ENCODE assay signal across 8 cellular contexts in the genomic region with DNA sequence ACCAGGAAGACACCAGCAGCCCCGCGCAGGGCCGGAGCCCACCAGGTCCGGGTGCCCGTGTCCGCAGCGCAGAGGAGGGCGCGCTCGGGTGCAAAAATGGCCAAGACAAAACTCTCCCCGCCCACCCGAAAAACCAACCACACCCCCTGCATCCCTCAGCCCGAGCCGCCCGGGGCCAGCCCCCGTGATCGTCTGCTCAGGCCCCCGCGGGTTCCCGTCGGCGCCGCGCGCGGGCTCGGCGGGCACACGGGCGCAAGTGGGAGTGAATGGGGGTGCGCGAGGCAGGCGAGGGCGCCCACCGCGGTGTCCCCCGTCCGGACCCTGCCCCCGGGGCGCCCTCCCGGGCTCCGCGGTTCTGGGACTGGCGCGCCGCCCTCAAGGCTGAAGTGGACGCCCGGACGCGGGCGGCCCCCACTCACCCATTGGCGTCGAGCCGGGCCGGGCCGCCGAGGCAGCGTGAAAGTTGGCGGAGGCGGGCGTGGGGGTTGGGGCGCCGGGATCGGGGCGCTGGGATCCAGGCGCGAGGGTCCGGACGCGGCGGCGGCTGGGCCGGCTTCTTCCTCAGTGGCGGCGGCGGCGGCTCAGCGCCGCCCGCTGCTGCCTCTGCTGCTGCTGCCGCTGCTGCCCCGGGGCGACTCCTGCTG. TPM values are rescaled to one million over a fixed set of nuclear protein-coding genes. Genes with fewer than 3 reads are reported as not detected.
DNase-seq lines count a peak whose midpoint lies in the region; ATAC-seq, FAIRE-seq and TF ChIP-seq lines count a peak whose summit lies in the region.

No MANE protein-coding gene starts in this region.

- TF ChIP-seq EP300 in A549 (IDR thresholded peaks at IDR 0.05), result no peak

- WGBS in A549 (ENCODE audit: missing lambda C conversion rate), result 0% methylated on average over 20 of the region's 83 CpGs

- peak overlapping the region; percentile 81 for H3K4me2 ChIP-seq in A549

- no peaks in the 10 kb centered on the region for H3K9me3 ChIP-seq in A549
- H3K9me3 ChIP-seq in Peyer's patch, result no peaks in the 10 kb centered on the region

- H3K27ac ChIP-seq in A549, result peak overlapping the region; percentile 86 to 99
- peak overlapping the region; percentile 72 to 86 (median 76) for H3K27ac ChIP-seq in Peyer's patch
- H3K27ac ChIP-seq in brain microvascular endothelial cell, result peak overlapping the region; percentile 55

- 0 out of 5 replicates have a peak, but pooled peaks of 1 of the 2 experiments have one; percentile 13 for TF ChIP-seq RAD21 in A549 (conservative IDR thresholded peaks at IDR 0.05 in 1 of 2, IDR thresholded peaks at IDR 0.05 in 1 of 2)

- FAIRE-seq in A549 (lab: Jason Lieb, UNC), result no peak

- peak; percentile 9 to 48 for DNase-seq in A549 (ENCODE audit: low read depth in 1 of 2, low spot score in 1 of 2)
- DNase-seq in Peyer's patch, result peak in 2 of 3 donors; percentile 50 to 51
- no peak for DNase-seq in brain microvascular endothelial cell
- peak; percentile 38 for DNase-seq in left kidney (ENCODE audit: low read depth, low spot score)
- peak; percentile 27 for DNase-seq in stimulated activated naive CD4-positive, alpha-beta T cell treated with Interleukin-2 at 50 U/mL for 16 hours (lab: John Stamatoyannopoulos, UW)
- no peak for DNase-seq in NCI-H1694 (lab: John Stamatoyannopoulos, UW)

- H3K4me1 ChIP-seq in A549 (peaks cover 39% of the 10 kb centered on the region), Peyer's patch (no peaks in the 10 kb centered on the region)

- peak in 1 of 2 experiments; percentile 39; a peak in 3 of 6 replicates for ATAC-seq in A549
- ATAC-seq in GM19328 (IDR thresholded peaks at IDR 0.05; ENCODE audit: unreplicated experiment), result peak; percentile 1
- ATAC-seq in HG02981 (IDR thresholded peaks at IDR 0.05; ENCODE audit: unreplicated experiment), result no peak

- in situ Hi-C loops in brain microvascular endothelial cell (cut with HindIII; ENCODE audit: low pct_ligation_motif_present, low sequenced_read_pairs), result loop anchor here (25.0 kb wide), 1 partner anchor 150 kb away; no protein-coding TSS in a partner anchor

- no peaks in the 10 kb centered on the region for H3K36me3 ChIP-seq in Peyer's patch
- H3K36me3 ChIP-seq in brain microvascular endothelial cell (replicated peaks), result no peaks in the 10 kb centered on the region

- TF ChIP-seq CTCF in A549 (IDR thresholded peaks at IDR 0.05), result no peak
- no peak for TF ChIP-seq CTCF in Peyer's patch (IDR thresholded peaks at IDR 0.05)
- no peak for TF ChIP-seq CTCF in brain microvascular endothelial cell (IDR thresholded peaks at IDR 0.05; ENCODE audit: low read depth, low read length, missing control alignments)

- no peak for TF ChIP-seq POLR2A in A549 (IDR thresholded peaks at IDR 0.05; ENCODE audit: low read length)
- no peak for TF ChIP-seq POLR2A in Peyer's patch (IDR thresholded peaks at IDR 0.05)

- CTCF ChIA-PET in A549 (lab: Yijun Ruan, JAX), result interaction anchor here (1.0 kb wide), 1 partner anchor 12 kb away, joined by 3 read pairs; no protein-coding TSS in a partner anchor

- POLR2A ChIA-PET in A549 (lab: Yijun Ruan, JAX), result interaction anchor here (0.6 kb wide), 1 partner anchor 1414 kb away, joined by 4 read pairs; no protein-coding TSS in a partner anchor

- H3K27me3 ChIP-seq in Peyer's patch (no peaks in the 10 kb centered on the region), brain microvascular endothelial cell (replicated peaks) (no peaks in the 10 kb centered on the region)

- H3K4me3 ChIP-seq in A549 (peak overlapping the region; percentile 99), Peyer's patch (peak overlapping the region; percentile 66 to 88 (median 78)), brain microvascular endothelial cell (ENCODE audit: low read depth, low read length) (peak overlapping the region; percentile 60)

TF ChIP-seq in A549, 52 proteins besides CTCF, POLR2A, EP300 and RAD21:
- TF ChIP-seq, protein P1, sequence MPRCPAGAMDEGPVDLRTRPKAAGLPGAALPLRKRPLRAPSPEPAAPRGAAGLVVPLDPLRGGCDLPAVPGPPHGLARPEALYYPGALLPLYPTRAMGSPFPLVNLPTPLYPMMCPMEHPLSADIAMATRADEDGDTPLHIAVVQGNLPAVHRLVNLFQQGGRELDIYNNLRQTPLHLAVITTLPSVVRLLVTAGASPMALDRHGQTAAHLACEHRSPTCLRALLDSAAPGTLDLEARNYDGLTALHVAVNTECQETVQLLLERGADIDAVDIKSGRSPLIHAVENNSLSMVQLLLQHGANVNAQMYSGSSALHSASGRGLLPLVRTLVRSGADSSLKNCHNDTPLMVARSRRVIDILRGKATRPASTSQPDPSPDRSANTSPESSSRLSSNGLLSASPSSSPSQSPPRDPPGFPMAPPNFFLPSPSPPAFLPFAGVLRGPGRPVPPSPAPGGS (IDR thresholded peaks at IDR 0.05), result no peak
- TF ChIP-seq, protein P2, sequence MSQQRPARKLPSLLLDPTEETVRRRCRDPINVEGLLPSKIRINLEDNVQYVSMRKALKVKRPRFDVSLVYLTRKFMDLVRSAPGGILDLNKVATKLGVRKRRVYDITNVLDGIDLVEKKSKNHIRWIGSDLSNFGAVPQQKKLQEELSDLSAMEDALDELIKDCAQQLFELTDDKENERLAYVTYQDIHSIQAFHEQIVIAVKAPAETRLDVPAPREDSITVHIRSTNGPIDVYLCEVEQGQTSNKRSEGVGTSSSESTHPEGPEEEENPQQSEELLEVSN (IDR thresholded peaks at IDR 0.05; ENCODE audit: borderline replicate concordance, low read depth), result no peak
- TF ChIP-seq ZFP36 (IDR thresholded peaks at IDR 0.05; ENCODE audit: borderline replicate concordance, partially characterized antibody), result no peak
- TF ChIP-seq ZC3H11A (IDR thresholded peaks at IDR 0.05), result no peak
- no peak for TF ChIP-seq NFE2L2 (conservative IDR thresholded peaks at IDR 0.05; ENCODE audit: low read length)
- TF ChIP-seq RFX5 (IDR thresholded peaks at IDR 0.05), result no peak
- TF ChIP-seq RNF2 (IDR thresholded peaks at IDR 0.05; ENCODE audit: borderline replicate concordance, low read depth), result no peak
- no peak for TF ChIP-seq EHMT2 (IDR thresholded peaks at IDR 0.05; ENCODE audit: low read depth)
- TF ChIP-seq, protein P3, sequence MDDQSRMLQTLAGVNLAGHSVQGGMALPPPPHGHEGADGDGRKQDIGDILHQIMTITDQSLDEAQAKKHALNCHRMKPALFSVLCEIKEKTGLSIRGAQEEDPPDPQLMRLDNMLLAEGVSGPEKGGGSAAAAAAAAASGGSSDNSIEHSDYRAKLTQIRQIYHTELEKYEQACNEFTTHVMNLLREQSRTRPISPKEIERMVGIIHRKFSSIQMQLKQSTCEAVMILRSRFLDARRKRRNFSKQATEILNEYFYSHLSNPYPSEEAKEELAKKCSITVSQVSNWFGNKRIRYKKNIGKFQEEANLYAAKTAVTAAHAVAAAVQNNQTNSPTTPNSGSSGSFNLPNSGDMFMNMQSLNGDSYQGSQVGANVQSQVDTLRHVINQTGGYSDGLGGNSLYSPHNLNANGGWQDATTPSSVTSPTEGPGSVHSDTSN (IDR thresholded peaks at IDR 0.05), result no peak
- TF ChIP-seq ESRRA (IDR thresholded peaks at IDR 0.05; ENCODE audit: borderline replicate concordance, low read length), result no peak
- no peak for TF ChIP-seq CHD2 (IDR thresholded peaks at IDR 0.05; ENCODE audit: low read length, partially characterized antibody)
- no peak for TF ChIP-seq KDM5A (IDR thresholded peaks at IDR 0.05)
- TF ChIP-seq HEYL (CRISPR knock-in tag; IDR thresholded peaks at IDR 0.05), result no peak
- TF ChIP-seq JUNB (IDR thresholded peaks at IDR 0.05), result no peak
- no peak for TF ChIP-seq SMC3 (IDR thresholded peaks at IDR 0.05)
- no peak for TF ChIP-seq FOXS1 (CRISPR knock-in tag; IDR thresholded peaks at IDR 0.05)
- TF ChIP-seq, protein P4, sequence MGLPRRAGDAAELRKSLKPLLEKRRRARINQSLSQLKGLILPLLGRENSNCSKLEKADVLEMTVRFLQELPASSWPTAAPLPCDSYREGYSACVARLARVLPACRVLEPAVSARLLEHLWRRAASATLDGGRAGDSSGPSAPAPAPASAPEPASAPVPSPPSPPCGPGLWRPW (IDR thresholded peaks at IDR 0.05), result no peak
- TF ChIP-seq TP53 (CRISPR knock-in tag; IDR thresholded peaks at IDR 0.05), result no peak
TF ChIP-seq in A549: peak in this region for 0.

RNA-seq across cellular contexts. Expression of a gene that starts 0.4 kb away (rescaled TPM):
- polyA plus RNA-seq in A549 (2011; rRNA removed), result 67.0 and 83.0 TPM in 2 replicates
- polyA plus RNA-seq in A549 (2012; cell fraction: cytosol; rRNA removed), result 26.9 and 27.6 TPM in 2 replicates
- 19.7 and 22.2 TPM in 2 replicates for polyA plus RNA-seq in A549 (2012; cell fraction: nucleus; rRNA removed)
- 64.5 to 77.5 TPM (median 67.7 TPM) in 3 replicates for polyA plus RNA-seq in A549 (2017; fragmentation: RNase III; extraction: RNeasy Plus Mini Kit Qiagen cat#74134 plus additional on column Dnase treatment)
- polyA minus RNA-seq in A549 (2011; rRNA and poly(A)+ RNA removed), result 41.8 and 44.6 TPM in 2 replicates
- 10 to 100 TPM in 2 of 4 donors, 1 to 10 TPM in 2; 8.8 to 27.2 (median 13.3) TPM for total RNA-seq in Peyer's patch

Comparison
In these comparisons a context has a peak if more than half of its experiments do, and no peak if none do; other contexts are left out.
1. DNase-seq: peak in A549 (2 of 2), Peyer's patch (2 of 3), left kidney (single experiment) and stimulated activated naive CD4-positive, alpha-beta T cell treated with Interleukin-2 at 50 U/mL for 16 hours (single experiment); none in brain microvascular endothelial cell (single experiment) and NCI-H1694 (single experiment).
2. Peak in every context shown above with its lines, with median percentiles within 50 percentile points of each other: H3K27ac ChIP-seq and H3K4me3 ChIP-seq.